In genomic region chr5:133247881-133248642, GRCh38 we compare ENCODE assay signal across 1 cellular context.
A peak's percentile ranks its signal among the peaks of the same experiment; 100 is the strongest.
TF ChIP-seq lines count a peak whose summit lies in the region.

No MANE protein-coding gene starts in this region.

TF ChIP-seq in HEK293, 187 proteins besides CTCF, POLR2A, EP300 and RAD21 (continued from another document):
- TF ChIP-seq ZNF302 (tag by site-specific recombination; IDR thresholded peaks at IDR 0.05; ENCODE audit: low read depth) = no peak
- TF ChIP-seq ZNF433 (tag by site-specific recombination; IDR thresholded peaks at IDR 0.05; ENCODE audit: low read depth) = no peak
- no peak for TF ChIP-seq IKZF3 (tag by site-specific recombination; IDR thresholded peaks at IDR 0.05)
- TF ChIP-seq GLI4 (tag by site-specific recombination; IDR thresholded peaks at IDR 0.05) = no peak
- no peak for TF ChIP-seq ZNF677 (tag by site-specific recombination; IDR thresholded peaks at IDR 0.05)
- no peak for TF ChIP-seq KLF17 (tag by site-specific recombination; IDR thresholded peaks at IDR 0.05)
- TF ChIP-seq ZNF530 (tag by site-specific recombination; IDR thresholded peaks at IDR 0.05; ENCODE audit: low read depth) = no peak
- no peak for TF ChIP-seq ZNF37A (tag by site-specific recombination; IDR thresholded peaks at IDR 0.05)
- 0 out of 2 replicates have a peak, but pooled peaks have one; percentile 15 for TF ChIP-seq ATF2 (tag by site-specific recombination; IDR thresholded peaks at IDR 0.05; ENCODE audit: low read depth)
- no peak for TF ChIP-seq ELK4 (IDR thresholded peaks at IDR 0.05; ENCODE audit: borderline replicate concordance, low read depth, low read length)
- TF ChIP-seq ZBTB7A (tag by site-specific recombination; IDR thresholded peaks at IDR 0.05; ENCODE audit: low read depth) = no peak
- TF ChIP-seq PRDM1 (tag by site-specific recombination; IDR thresholded peaks at IDR 0.05) = no peak
- no peak for TF ChIP-seq ZNF654 (tag by site-specific recombination; IDR thresholded peaks at IDR 0.05; ENCODE audit: low read depth)
- no peak for TF ChIP-seq ZNF184 (tag by site-specific recombination; IDR thresholded peaks at IDR 0.05)
- TF ChIP-seq, protein P1, sequence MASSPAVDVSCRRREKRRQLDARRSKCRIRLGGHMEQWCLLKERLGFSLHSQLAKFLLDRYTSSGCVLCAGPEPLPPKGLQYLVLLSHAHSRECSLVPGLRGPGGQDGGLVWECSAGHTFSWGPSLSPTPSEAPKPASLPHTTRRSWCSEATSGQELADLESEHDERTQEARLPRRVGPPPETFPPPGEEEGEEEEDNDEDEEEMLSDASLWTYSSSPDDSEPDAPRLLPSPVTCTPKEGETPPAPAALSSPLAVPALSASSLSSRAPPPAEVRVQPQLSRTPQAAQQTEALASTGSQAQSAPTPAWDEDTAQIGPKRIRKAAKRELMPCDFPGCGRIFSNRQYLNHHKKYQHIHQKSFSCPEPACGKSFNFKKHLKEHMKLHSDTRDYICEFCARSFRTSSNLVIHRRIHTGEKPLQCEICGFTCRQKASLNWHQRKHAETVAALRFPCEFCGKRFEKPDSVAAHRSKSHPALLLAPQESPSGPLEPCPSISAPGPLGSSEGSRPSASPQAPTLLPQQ (tag by site-specific recombination; IDR thresholded peaks at IDR 0.05) = 0 out of 2 replicates have a peak, but pooled peaks have one; percentile 34
- 0 out of 2 replicates have a peak, but pooled peaks have one; percentile 36 for TF ChIP-seq ZNF600 (tag by site-specific recombination; IDR thresholded peaks at IDR 0.05)
- TF ChIP-seq GLIS1 (tag by site-specific recombination; IDR thresholded peaks at IDR 0.05) = no peak
- TF ChIP-seq ZNF629 (tag by site-specific recombination; IDR thresholded peaks at IDR 0.05) = peak; percentile 61
TF ChIP-seq in HEK293: peak in this region for 5.
